In genomic region chr2:240166761-240167587, GRCh38 we compare ENCODE assay signal across 18 cellular contexts. TPM values are rescaled to one million over a fixed set of nuclear protein-coding genes. Genes with fewer than 3 reads are reported as not detected.
A peak's percentile ranks its signal among the peaks of the same experiment; 100 is the strongest.
DNase-seq lines count a peak whose midpoint lies in the region; ATAC-seq and TF ChIP-seq lines count a peak whose summit lies in the region.
"Had no signal": no experiment of that assay in that cellular context is flagged by ENCODE, and none has a peak within 500 bp of the region (broad histone marks: within the 10 kb centered on the region; RNA-seq: fewer than 3 reads in every experiment).

No MANE protein-coding gene starts in this region.

- no peak overlapping the region for H3K27ac ChIP-seq in endodermal cell (ENCODE audit: low read depth, low read length)
- no peak overlapping the region for H3K27ac ChIP-seq in osteoblast (ENCODE audit: low read depth, low read length)
- no peak overlapping the region for H3K27ac ChIP-seq in upper lobe of right lung
- H3K27ac ChIP-seq: BLaER1 treated with 17β-estradiol and CSF1 and Interleukin-3, amounts not matched to agents 10 nM and 100 nM had no signal

- no peaks in the 10 kb centered on the region for H3K9me3 Mint-ChIP-seq in endodermal cell

- H3K9me3 ChIP-seq in endodermal cell (ENCODE audit: control insufficient read depth, low read length) (no peaks in the 10 kb centered on the region), osteoblast (ENCODE audit: low read depth, low read length) (no peaks in the 10 kb centered on the region), upper lobe of right lung (no peaks in the 10 kb centered on the region)

- no peak overlapping the region for H2AFZ ChIP-seq in osteoblast (ENCODE audit: low read length)
- H2AFZ ChIP-seq: GM23338 had no signal

- intact Hi-C loops in left ventricle myocardium superior (cut with micrococcal nuclease) (no loop called here), Right ventricle myocardium inferior (cut with DNase I) (no loop called here), upper lobe of right lung (cut with DNase I) (no loop called here)

- H3K4me3 ChIP-seq in endodermal cell (ENCODE audit: low read length) = no peak overlapping the region
- no peak overlapping the region for H3K4me3 ChIP-seq in osteoblast (ENCODE audit: insufficient read depth, low read length)
- no peak overlapping the region for H3K4me3 ChIP-seq in upper lobe of right lung
- H3K4me3 ChIP-seq: BLaER1 treated with 17β-estradiol and CSF1 and Interleukin-3, amounts not matched to agents 10 nM and 100 nM; GM23338 had no signal

- no peak overlapping the region for H3K9ac ChIP-seq in endodermal cell (ENCODE audit: extremely low read depth, low read length, poor library complexity, severe bottlenecking)
- H3K9ac ChIP-seq: BLaER1 treated with 17β-estradiol and CSF1 and Interleukin-3, amounts not matched to agents 10 nM and 100 nM had no signal

- H3K36me3 ChIP-seq in endodermal cell (ENCODE audit: control insufficient read depth, insufficient read depth, low read length) (no peaks in the 10 kb centered on the region), osteoblast (ENCODE audit: insufficient read depth, low read length) (no peaks in the 10 kb centered on the region), upper lobe of right lung (no peaks in the 10 kb centered on the region)
- H3K36me3 ChIP-seq: BLaER1 treated with 17β-estradiol and CSF1 and Interleukin-3, amounts not matched to agents 10 nM and 100 nM had no signal

- H3K4me1 Mint-ChIP-seq in endodermal cell = no peaks in the 10 kb centered on the region
- H3K4me1 Mint-ChIP-seq: CD4-positive, CD25-positive, alpha-beta regulatory T cell; GM23338 had no signal

- H3K36me3 Mint-ChIP-seq in endodermal cell (ENCODE audit: low read depth) = no peaks in the 10 kb centered on the region
- H3K36me3 Mint-ChIP-seq: CD4-positive, CD25-positive, alpha-beta regulatory T cell had no signal

- WGBS in endodermal cell (ENCODE audit: insufficient coverage in 1 of 2, insufficient read length in 1 of 2), 2 experiments = 93 to 94% methylated on average over 17 to 21 of the region's 21 CpGs

- no peaks in the 10 kb centered on the region for H4K20me1 ChIP-seq in osteoblast (ENCODE audit: insufficient read depth, low read length)
- H4K20me1 ChIP-seq: BLaER1 treated with 17β-estradiol and CSF1 and Interleukin-3, amounts not matched to agents 10 nM and 100 nM had no signal

- DNase-seq in left ventricle myocardium superior (peak; percentile 13), Right ventricle myocardium inferior (ENCODE audit: missing footprints) (no peak), endodermal cell (peak; percentile 26), osteoblast (ENCODE audit: insufficient read length, low spot score, missing footprints) (peak; percentile 69), upper lobe of right lung (peak; percentile 54), DMS114 treated with DMSO at 0.1 percent for 48 hours (lab: John Stamatoyannopoulos, UW; ENCODE audit: unreplicated experiment) (no peak), retina (no peak), ecto neural progenitor cell (ENCODE audit: low spot score) (no peak)
- DNase-seq: ACHN; CD4-positive, CD25-positive, alpha-beta regulatory T cell; DMS153; DMS79 treated with DMSO at 0.1 percent for 48 hours; EL; H7 had no signal

- TF ChIP-seq CTCF in endodermal cell (conservative IDR thresholded peaks at IDR 0.05) = no peak
- no peak for TF ChIP-seq CTCF in osteoblast (IDR thresholded peaks at IDR 0.05; ENCODE audit: extremely low read depth, low read depth, low read length)
- no peak for TF ChIP-seq CTCF in upper lobe of right lung (IDR thresholded peaks at IDR 0.05)

- ATAC-seq in left ventricle myocardium superior (no peak), Right ventricle myocardium inferior (no peak), upper lobe of right lung (no peak)
- ATAC-seq: GM23338 had no signal

- H3K4me2 ChIP-seq in osteoblast (ENCODE audit: insufficient read depth, low read length) = no peak overlapping the region
- H3K4me2 ChIP-seq: BLaER1 treated with 17β-estradiol and CSF1 and Interleukin-3, amounts not matched to agents 10 nM and 100 nM; GM23338 had no signal

- no peaks in the 10 kb centered on the region for H3K79me2 ChIP-seq in osteoblast (ENCODE audit: insufficient read depth, low read length)

- H3K27ac Mint-ChIP-seq in endodermal cell = no peak overlapping the region
- H3K27ac Mint-ChIP-seq: CD4-positive, CD25-positive, alpha-beta regulatory T cell; GM23338 had no signal

- peaks cover 5% of the 10 kb centered on the region for H3K27me3 Mint-ChIP-seq in endodermal cell (ENCODE audit: insufficient read depth)
- H3K27me3 Mint-ChIP-seq: CD4-positive, CD25-positive, alpha-beta regulatory T cell had no signal

- H3K4me1 ChIP-seq in endodermal cell (ENCODE audit: control insufficient read depth, insufficient read depth, low read length) (no peaks in the 10 kb centered on the region), osteoblast (ENCODE audit: insufficient read depth, low read length) (no peaks in the 10 kb centered on the region), upper lobe of right lung (no peaks in the 10 kb centered on the region)
- H3K4me1 ChIP-seq: BLaER1 treated with 17β-estradiol and CSF1 and Interleukin-3, amounts not matched to agents 10 nM and 100 nM had no signal

- no peaks in the 10 kb centered on the region for H3K27me3 ChIP-seq in endodermal cell (ENCODE audit: control insufficient read depth, insufficient read depth, low read length, poor library complexity, severe bottlenecking)
- H3K27me3 ChIP-seq in osteoblast (ENCODE audit: insufficient read depth, low read length) = peaks cover 8% of the 10 kb centered on the region
- H3K27me3 ChIP-seq in upper lobe of right lung = peaks cover 9% of the 10 kb centered on the region
- H3K27me3 ChIP-seq: BLaER1 treated with 17β-estradiol and CSF1 and Interleukin-3, amounts not matched to agents 10 nM and 100 nM had no signal

- no peak overlapping the region for H3K4me3 Mint-ChIP-seq in endodermal cell
- H3K4me3 Mint-ChIP-seq: CD4-positive, CD25-positive, alpha-beta regulatory T cell; GM23338 had no signal

RNA-seq across cellular contexts. Expression of gene OTOS, which starts 26.5 kb away (rescaled TPM):
- total RNA-seq in left ventricle myocardium superior (not detected), Right ventricle myocardium inferior (not detected), endodermal cell (not detected), osteoblast (not detected in 2 replicates), upper lobe of right lung (not detected)
- not detected for polyA plus RNA-seq in endodermal cell (2013, experiment 1 of 2)
- not detected for polyA plus RNA-seq in endodermal cell (2013, experiment 2 of 2)
- total RNA-seq: A172; CD4-positive, CD25-positive, alpha-beta regulatory T cell; GM23338; H7; HT-29 had no signal
- polyA plus RNA-seq: CD4-positive, CD25-positive, alpha-beta regulatory T cell had no signal

RNA-seq across cellular contexts. Expression of gene COPS9, which starts 30.9 kb away (rescaled TPM):
- total RNA-seq in left ventricle myocardium superior (204 TPM), Right ventricle myocardium inferior (220 TPM), endodermal cell (100 to 1,000 TPM; 151 to 161 TPM), osteoblast (70.2 and 84.9 TPM in 2 replicates), upper lobe of right lung (98.1 TPM)
- 175 TPM for polyA plus RNA-seq in endodermal cell (2013, experiment 1 of 2)
- 183 TPM for polyA plus RNA-seq in endodermal cell (2013, experiment 2 of 2)

Comparison
In these comparisons a context has a peak if more than half of its experiments do, and no peak if none do; other contexts are left out.
1. DNase-seq: peak in left ventricle myocardium superior (single experiment), endodermal cell (single experiment), osteoblast (single experiment) and upper lobe of right lung (single experiment); none in Right ventricle myocardium inferior (single experiment), DMS114 treated with DMSO at 0.1 percent for 48 hours (single experiment), retina (single experiment) and ecto neural progenitor cell (single experiment).